Comparison of ENCODE assay signal across 16 cellular contexts in the genomic region with DNA sequence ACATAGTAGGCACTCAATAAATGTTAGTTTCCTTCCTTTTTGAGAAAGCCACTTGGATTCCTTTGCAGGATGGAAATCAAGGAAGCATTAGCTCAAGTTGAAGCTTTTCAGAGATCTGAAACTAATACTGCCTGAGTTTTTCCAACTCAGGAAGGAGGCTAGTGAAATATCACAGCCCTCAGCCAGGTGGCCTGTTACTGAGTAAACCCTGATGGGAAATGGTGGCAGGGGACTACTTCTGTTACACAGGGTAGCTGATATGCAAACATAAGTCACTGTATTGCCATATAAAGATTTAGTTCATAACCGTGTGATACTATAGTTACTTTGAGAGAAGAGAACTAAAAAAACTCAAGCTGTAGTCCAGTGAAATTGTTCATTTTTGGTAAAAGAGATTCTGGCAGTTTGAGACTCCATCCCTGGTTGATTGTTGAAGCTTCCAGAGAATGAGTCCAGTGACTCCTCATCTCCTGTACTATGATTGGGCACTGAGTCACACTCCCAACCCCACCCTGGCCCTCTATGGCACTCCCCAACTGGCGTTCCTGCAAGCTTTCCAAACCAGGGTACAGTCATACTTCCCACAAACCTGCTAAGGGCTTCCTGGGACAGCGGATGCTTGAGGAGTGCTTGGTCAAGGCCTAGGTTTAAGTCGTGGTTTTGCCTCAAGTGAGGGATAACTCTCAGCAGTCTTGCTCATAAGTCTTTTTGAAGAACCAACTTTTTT.
A peak's percentile ranks its signal among the peaks of the same experiment; 100 is the strongest.
DNase-seq lines count a peak whose midpoint lies in the region; ATAC-seq, FAIRE-seq and TF ChIP-seq lines count a peak whose summit lies in the region.
"Had no signal": no experiment of that assay in that cellular context is flagged by ENCODE, and none has a peak within 500 bp of the region (broad histone marks: within the 10 kb centered on the region; RNA-seq: fewer than 3 reads in every experiment).

No MANE protein-coding gene starts in this region.

- H3K79me2 ChIP-seq in DND-41 (ENCODE audit: insufficient read depth, low read length) = no peaks in the 10 kb centered on the region
- H3K79me2 ChIP-seq in astrocyte (ENCODE audit: insufficient read depth, low read length) = no peaks in the 10 kb centered on the region

- H3K4me3 Mint-ChIP-seq in astrocyte (ENCODE audit: unreplicated experiment) = no peak overlapping the region
- H3K4me3 Mint-ChIP-seq: endodermal cell had no signal

- H3K9me3 ChIP-seq in DND-41 (ENCODE audit: insufficient read depth, low read length, severe bottlenecking) (no peaks in the 10 kb centered on the region), astrocyte (ENCODE audit: insufficient read depth, low read depth, low read length) (no peaks in the 10 kb centered on the region), lung (ENCODE audit: control insufficient read depth in 2 of 2, insufficient read depth in 1 of 2, low read length in 1 of 2) (no peaks in the 10 kb centered on the region)
- H3K9me3 ChIP-seq: Peyer's patch, thoracic aorta had no signal

- no peak overlapping the region for H3K9ac ChIP-seq in DND-41 (ENCODE audit: low read depth, low read length)
- H3K9ac ChIP-seq in astrocyte (ENCODE audit: low read length) = no peak overlapping the region

- peak overlapping the region; percentile 50 for H3K27ac ChIP-seq in DND-41 (ENCODE audit: low read length)
- peak overlapping the region; percentile 42 for H3K27ac ChIP-seq in astrocyte (ENCODE audit: low read depth, low read length)
- no peak overlapping the region for H3K27ac ChIP-seq in lung (ENCODE audit: low read depth in 1 of 2, low read length in 1 of 2)
- H3K27ac ChIP-seq: Peyer's patch, thoracic aorta had no signal

- H3K4me1 Mint-ChIP-seq in astrocyte (ENCODE audit: low read depth, unreplicated experiment) = peaks cover 16% of the 10 kb centered on the region
- H3K4me1 Mint-ChIP-seq: endodermal cell had no signal

- intact Hi-C loops in left ventricle myocardium superior (cut with micrococcal nuclease) = no loop called here

- H3K4me1 ChIP-seq in DND-41 (ENCODE audit: insufficient read depth, low read length) (peaks cover 53% of the 10 kb centered on the region), astrocyte (ENCODE audit: insufficient read depth, low read length) (peaks cover 6% of the 10 kb centered on the region), lung (ENCODE audit: control insufficient read depth in 2 of 2, insufficient read depth in 2 of 2, low read length in 2 of 2) (no peaks in the 10 kb centered on the region)
- H3K4me1 ChIP-seq: Peyer's patch had no signal

- H3K4me2 ChIP-seq in DND-41 (ENCODE audit: insufficient read depth, low read length) (no peak overlapping the region; the same call in 1 of the 2 replicates), astrocyte (ENCODE audit: low read length) (no peak overlapping the region)

- no peaks in the 10 kb centered on the region for H3K9me3 Mint-ChIP-seq in astrocyte (ENCODE audit: unreplicated experiment)

- H3K27me3 ChIP-seq in DND-41 (ENCODE audit: insufficient read depth, low read length, poor library complexity) (no peaks in the 10 kb centered on the region), astrocyte (ENCODE audit: insufficient read depth, low read length) (no peaks in the 10 kb centered on the region), lung (ENCODE audit: control insufficient read depth, insufficient read depth) (peaks cover 4% of the 10 kb centered on the region)
- H3K27me3 ChIP-seq: Peyer's patch had no signal

- H3K4me3 ChIP-seq in DND-41 (ENCODE audit: low read depth in 1 of 2, low read length in 2 of 2) (no peak overlapping the region), astrocyte (ENCODE audit: insufficient read depth, low read depth, low read length) (no peak overlapping the region), lung (no peak overlapping the region)
- H3K4me3 ChIP-seq: Peyer's patch, thoracic aorta had no signal

- H3K36me3 ChIP-seq in DND-41 (ENCODE audit: insufficient read depth, low read length) (no peaks in the 10 kb centered on the region), astrocyte (ENCODE audit: insufficient read depth, low read length) (no peaks in the 10 kb centered on the region), lung (ENCODE audit: control insufficient read depth in 2 of 2, insufficient read depth in 2 of 2, low read length in 2 of 2) (no peaks in the 10 kb centered on the region)
- H3K36me3 ChIP-seq: Peyer's patch, thoracic aorta had no signal

- no peaks in the 10 kb centered on the region for H4K20me1 ChIP-seq in DND-41 (ENCODE audit: insufficient read depth, low read length)
- H4K20me1 ChIP-seq in astrocyte (ENCODE audit: insufficient read depth, low read length) = no peaks in the 10 kb centered on the region

- 55 to 68% methylated on average over 4 of the region's 4 CpGs for WGBS in lung, 2 donors

- peak; percentile 91 for FAIRE-seq in astrocyte (lab: Jason Lieb, UNC)

- H2AFZ ChIP-seq in DND-41 (ENCODE audit: low read depth, low read length) = peak overlapping the region; percentile 25; the same call in 1 of the 2 replicates
- H2AFZ ChIP-seq in astrocyte (ENCODE audit: low read depth, low read length) = no peak overlapping the region

- DNase-seq in DND-41 (no peak), HT1080 (ENCODE audit: low read depth) (peak; percentile 92), astrocyte (ENCODE audit: low read depth) (peak; percentile 94), lung (ENCODE audit: low spot score) (no peak), left ventricle myocardium superior (no peak), NCI-H2227 (lab: John Stamatoyannopoulos, UW; ENCODE audit: unreplicated experiment) (no peak), NCI-H1694 treated with DMSO at 0.1 percent for 48 hours (lab: John Stamatoyannopoulos, UW) (no peak)
- DNase-seq: activated CD4-positive, alpha-beta T cell treated with anti-CD3 and anti-CD28 coated beads for 1 hour; activated naive CD4-positive, alpha-beta T cell treated with anti-CD3 and anti-CD28 coated beads, Interleukin-2, amount 50 U/mL, for 16 hours; endodermal cell; kidney; NCI-H1105 treated with DMSO at 0.1 percent for 48 hours; occipital lobe; Peyer's patch had no signal

- ATAC-seq in DND-41 (ENCODE audit: insufficient read depth, low read depth) (no peak), lung (ENCODE audit: insufficient read depth, low FRiP score) (peak; percentile 31), left ventricle myocardium superior (no peak), GM19328 (IDR thresholded peaks at IDR 0.05; ENCODE audit: unreplicated experiment) (no peak)

- H3K27me3 Mint-ChIP-seq in astrocyte (ENCODE audit: low read depth, unreplicated experiment) = no peaks in the 10 kb centered on the region

- H3K36me3 Mint-ChIP-seq in astrocyte (ENCODE audit: low read depth, unreplicated experiment) = no peaks in the 10 kb centered on the region

- TF ChIP-seq CTCF in DND-41 (IDR thresholded peaks at IDR 0.05; ENCODE audit: borderline replicate concordance, extremely low read depth, low read length, poor library complexity, severe bottlenecking) (no peak), astrocyte (IDR thresholded peaks at IDR 0.05; ENCODE audit: insufficient read depth, low read depth, low read length) (no peak), lung (IDR thresholded peaks at IDR 0.05; ENCODE audit: control extremely low read depth, extremely low read depth) (no peak)

- no peak overlapping the region for H3K27ac Mint-ChIP-seq in astrocyte (ENCODE audit: unreplicated experiment)
- H3K27ac Mint-ChIP-seq: endodermal cell had no signal

Comparison
In these comparisons a context has a peak if more than half of its experiments do, and no peak if none do; other contexts are left out.
1. DNase-seq: peak in HT1080 (single experiment) and astrocyte (single experiment); none in DND-41 (single experiment), lung (single experiment), left ventricle myocardium superior (single experiment), NCI-H2227 (single experiment) and NCI-H1694 treated with DMSO at 0.1 percent for 48 hours (single experiment).
2. H3K27ac ChIP-seq: peak in DND-41 (single experiment) and astrocyte (single experiment); none in lung (0 of 2).